Comparison of ENCODE assay signal across 29 cellular contexts in the genomic region with DNA sequence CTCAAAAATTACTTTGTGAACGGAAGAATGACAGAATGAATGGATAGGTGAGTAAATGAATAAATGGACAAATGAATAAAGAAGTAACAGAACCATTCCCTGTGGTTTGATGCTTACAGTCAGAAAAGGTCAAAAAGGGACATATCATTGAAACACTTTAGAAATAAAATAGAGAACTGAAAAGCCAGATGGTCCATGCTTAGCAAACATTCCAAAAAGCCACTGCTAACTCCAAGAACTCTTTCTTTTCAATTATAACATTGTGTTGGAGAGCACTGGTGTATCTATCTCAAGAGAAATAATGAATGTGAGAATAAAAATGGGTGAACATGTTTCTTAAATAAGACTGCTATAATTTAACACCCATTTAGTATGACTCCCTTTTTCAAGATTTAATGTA.
A peak's percentile ranks its signal among the peaks of the same experiment; 100 is the strongest.
DNase-seq lines count a peak whose midpoint lies in the region; ATAC-seq, FAIRE-seq and TF ChIP-seq lines count a peak whose summit lies in the region.
"Had no signal": no experiment of that assay in that cellular context is flagged by ENCODE, and none has a peak within 500 bp of the region (broad histone marks: within the 10 kb centered on the region; RNA-seq: fewer than 3 reads in every experiment).

No MANE protein-coding gene starts in this region.

- no peak overlapping the region for H3K4me3 Mint-ChIP-seq in astrocyte (ENCODE audit: unreplicated experiment)
- H3K4me3 Mint-ChIP-seq: activated CD4-positive, alpha-beta T cell treated with anti-CD3 and anti-CD28 coated beads for 36 hours; activated naive CD8-positive, alpha-beta T cell treated with anti-CD3 and anti-CD28 coated beads, Interleukin-2, amount 10 ng/mL, durations not matched to agents 7 days and 5 days; CD4-positive, alpha-beta memory T cell; stimulated activated naive B cell treated with anti-CD40 and anti-IgM and Interleukin-4, amounts not matched to agents 10 μg/mL and 1 μg/mL and 100 μg/mL, for 72 hours had no signal

- H3K9me2 ChIP-seq in SK-N-SH: no peaks in the 10 kb centered on the region

- POLR2A ChIA-PET in SK-N-SH (lab: Yijun Ruan, JAX): no interaction called here

- no peaks in the 10 kb centered on the region for H4K20me1 ChIP-seq in SK-N-SH (ENCODE audit: insufficient read depth)
- no peaks in the 10 kb centered on the region for H4K20me1 ChIP-seq in astrocyte (ENCODE audit: insufficient read depth, low read length)

- H3K4me3 ChIP-seq in SK-N-SH (ENCODE audit: low read depth in 2 of 2, low read length in 1 of 2) (no peak overlapping the region), astrocyte (ENCODE audit: insufficient read depth, low read depth, low read length) (no peak overlapping the region), subcutaneous abdominal adipose tissue (ENCODE audit: low read depth in 1 of 5, low read length in 5 of 5) (no peak overlapping the region)
- H3K4me3 ChIP-seq: GM12878, right atrium auricular region, suprapubic skin had no signal

- no peaks in the 10 kb centered on the region for H3K36me3 Mint-ChIP-seq in astrocyte (ENCODE audit: low read depth, unreplicated experiment)
- H3K36me3 Mint-ChIP-seq: activated naive CD8-positive, alpha-beta T cell treated with anti-CD3 and anti-CD28 coated beads, Interleukin-2, amount 10 ng/mL, durations not matched to agents 7 days and 5 days; CD4-positive, alpha-beta memory T cell; stimulated activated naive B cell treated with anti-CD40 and anti-IgM and Interleukin-4, amounts not matched to agents 10 μg/mL and 1 μg/mL and 100 μg/mL, for 72 hours had no signal

- no peak overlapping the region for H3K27ac Mint-ChIP-seq in astrocyte (ENCODE audit: unreplicated experiment)
- H3K27ac Mint-ChIP-seq: activated CD4-positive, alpha-beta T cell treated with anti-CD3 and anti-CD28 coated beads for 36 hours; activated naive CD8-positive, alpha-beta T cell treated with anti-CD3 and anti-CD28 coated beads, Interleukin-2, amount 10 ng/mL, durations not matched to agents 7 days and 5 days; CD4-positive, alpha-beta memory T cell; stimulated activated naive B cell treated with anti-CD40 and anti-IgM and Interleukin-4, amounts not matched to agents 10 μg/mL and 1 μg/mL and 100 μg/mL, for 72 hours had no signal

- peaks cover 24% of the 10 kb centered on the region for H3F3A ChIP-seq in SK-N-SH (replicated peaks; ENCODE audit: insufficient read depth)

- no peak for TF ChIP-seq EP300 in SK-N-SH (IDR thresholded peaks at IDR 0.05; ENCODE audit: borderline replicate concordance in 1 of 2, low read depth in 1 of 2, low read length in 1 of 2)

- H3K36me3 ChIP-seq in SK-N-SH (replicated peaks in 1 of 2; ENCODE audit: control insufficient read depth in 1 of 2, insufficient read depth in 2 of 2, low read length in 1 of 2) (no peaks in the 10 kb centered on the region), astrocyte (ENCODE audit: insufficient read depth, low read length) (no peaks in the 10 kb centered on the region), subcutaneous abdominal adipose tissue (ENCODE audit: control insufficient read depth in 5 of 5, insufficient read depth in 5 of 5, low read length in 5 of 5) (no peaks in the 10 kb centered on the region)
- H3K36me3 ChIP-seq: right atrium auricular region, suprapubic skin had no signal

- no peaks in the 10 kb centered on the region for H3K27me3 ChIP-seq in SK-N-SH (ENCODE audit: insufficient read depth)
- peaks cover 3% of the 10 kb centered on the region for H3K27me3 ChIP-seq in astrocyte (ENCODE audit: insufficient read depth, low read length)
- no peaks in the 10 kb centered on the region for H3K27me3 ChIP-seq in subcutaneous abdominal adipose tissue (ENCODE audit: control insufficient read depth in 5 of 5, insufficient read depth in 4 of 5, low read length in 5 of 5)
- H3K27me3 ChIP-seq: right atrium auricular region, suprapubic skin had no signal

- no peak for TF ChIP-seq CTCF in SK-N-SH (IDR thresholded peaks at IDR 0.05)
- TF ChIP-seq CTCF in astrocyte (IDR thresholded peaks at IDR 0.05; ENCODE audit: insufficient read depth, low read depth, low read length): no peak

- DNase-seq in SK-N-SH (no peak), astrocyte (ENCODE audit: low read depth) (peak; percentile 47), myocyte (ENCODE audit: low read depth) (peak; percentile 20), ureter (ENCODE audit: low spot score) (no peak)
- DNase-seq: 8988T; activated CD4-positive, alpha-beta T cell treated with anti-CD3 and anti-CD28 coated beads for 36 hours; activated CD8-positive, alpha-beta memory T cell treated with anti-CD3 and anti-CD28 coated beads for 24 hours; activated effector memory CD4-positive, alpha-beta T cell treated with anti-CD3 and anti-CD28 coated beads, Interleukin-2, amount 50 U/mL, for 16 hours; activated naive CD8-positive, alpha-beta T cell treated with anti-CD3 and anti-CD28 coated beads, Interleukin-2, amount 10 ng/mL, durations not matched to agents 7 days and 5 days; CD4-positive, alpha-beta memory T cell; central memory CD4-positive, alpha-beta T cell; dermis blood vessel endothelial cell; EL; NCI-H1048; NCI-H1694 treated with DMSO at 0.1 percent for 48 hours; NCI-H2171 treated with DMSO at 0.1 percent for 48 hours; NCI-H748 treated with DMSO at 0.1 percent for 48 hours; stimulated activated CD4-positive, alpha-beta T cell treated with anti-CD3 and anti-CD28 coated beads, Interleukin-15, amount 100 ng/mL, for 24 hours; stimulated activated naive B cell treated with anti-CD40 and anti-IgM and Interleukin-4, amounts not matched to agents 10 μg/mL and 1 μg/mL and 100 μg/mL, for 72 hours; T-helper 2 cell had no signal

- H2AFZ ChIP-seq in SK-N-SH (ENCODE audit: low read depth) (no peak overlapping the region), astrocyte (ENCODE audit: low read depth, low read length) (no peak overlapping the region)
- H2AFZ ChIP-seq: parathyroid adenoma had no signal

- peak; percentile 72 for FAIRE-seq in astrocyte (lab: Jason Lieb, UNC)
- FAIRE-seq: GM12878, H1 had no signal

- H3K4me1 Mint-ChIP-seq in astrocyte (ENCODE audit: low read depth, unreplicated experiment): peaks cover 60% of the 10 kb centered on the region
- H3K4me1 Mint-ChIP-seq: activated CD4-positive, alpha-beta T cell treated with anti-CD3 and anti-CD28 coated beads for 36 hours; CD4-positive, alpha-beta memory T cell; stimulated activated naive B cell treated with anti-CD40 and anti-IgM and Interleukin-4, amounts not matched to agents 10 μg/mL and 1 μg/mL and 100 μg/mL, for 72 hours had no signal

- TF ChIP-seq RAD21 in SK-N-SH (IDR thresholded peaks at IDR 0.05; ENCODE audit: low read length): no peak

- H3K79me2 ChIP-seq in SK-N-SH (ENCODE audit: insufficient read depth) (no peaks in the 10 kb centered on the region), astrocyte (ENCODE audit: insufficient read depth, low read length) (no peaks in the 10 kb centered on the region)
- H3K79me2 ChIP-seq: parathyroid adenoma had no signal

- H3K4me2 ChIP-seq in SK-N-SH (peak overlapping the region; percentile 33; the same call in 1 of the 2 replicates), astrocyte (ENCODE audit: low read length) (peak overlapping the region; percentile 78)

- ATAC-seq in SK-N-SH treated with all-trans-retinoic acid at 6 μM for 48 hours (no peak), GM19395 (IDR thresholded peaks at IDR 0.05; ENCODE audit: unreplicated experiment) (no peak), HG02970 (IDR thresholded peaks at IDR 0.05; ENCODE audit: low FRiP score, unreplicated experiment) (no peak)
- ATAC-seq: activated CD4-positive, alpha-beta T cell treated with anti-CD3 and anti-CD28 coated beads for 36 hours; GM12878; stimulated activated naive B cell treated with anti-CD40 and anti-IgM and Interleukin-4, amounts not matched to agents 10 μg/mL and 1 μg/mL and 100 μg/mL, for 72 hours had no signal

- H3K9me3 ChIP-seq in SK-N-SH (no peaks in the 10 kb centered on the region), astrocyte (ENCODE audit: insufficient read depth, low read depth, low read length) (no peaks in the 10 kb centered on the region), subcutaneous abdominal adipose tissue (ENCODE audit: control insufficient read depth in 5 of 5, low read length in 5 of 5) (no peaks in the 10 kb centered on the region)
- H3K9me3 ChIP-seq: right atrium auricular region, suprapubic skin had no signal

- H3K4me1 ChIP-seq in SK-N-SH (ENCODE audit: control insufficient read depth in 1 of 2, insufficient read depth in 2 of 2, low read depth in 1 of 2, low read length in 1 of 2) (peaks cover 13 to 37% of the 10 kb centered on the region in 2 experiments; a peak in 3 of 4 replicates), astrocyte (ENCODE audit: insufficient read depth, low read length) (peaks cover 36% of the 10 kb centered on the region), subcutaneous abdominal adipose tissue (ENCODE audit: control insufficient read depth in 5 of 5, insufficient read depth in 5 of 5, low read length in 5 of 5) (peaks cover 0 to 65% (median 50%) of the 10 kb centered on the region in 5 donors)

- no peak overlapping the region for H3K9ac ChIP-seq in SK-N-SH
- H3K9ac ChIP-seq in astrocyte (ENCODE audit: low read length): no peak overlapping the region
- no peak overlapping the region for H3K9ac ChIP-seq in subcutaneous abdominal adipose tissue (ENCODE audit: low read length in 5 of 5)
- H3K9ac ChIP-seq: parathyroid adenoma had no signal

- CTCF ChIA-PET in SK-N-SH (lab: Yijun Ruan, JAX): no interaction called here

- H3K27me3 Mint-ChIP-seq in astrocyte (ENCODE audit: low read depth, unreplicated experiment): no peaks in the 10 kb centered on the region
- H3K27me3 Mint-ChIP-seq: activated CD4-positive, alpha-beta T cell treated with anti-CD3 and anti-CD28 coated beads for 36 hours; stimulated activated naive B cell treated with anti-CD40 and anti-IgM and Interleukin-4, amounts not matched to agents 10 μg/mL and 1 μg/mL and 100 μg/mL, for 72 hours had no signal

- H3K27ac ChIP-seq in SK-N-SH (ENCODE audit: low read depth in 2 of 2, low read length in 1 of 2) (peak overlapping the region; percentile 80 to 89), astrocyte (ENCODE audit: low read depth, low read length) (peak overlapping the region; percentile 72), subcutaneous abdominal adipose tissue (ENCODE audit: low read depth, low read length) (peak overlapping the region; percentile 79)
- H3K27ac ChIP-seq: parathyroid adenoma, right atrium auricular region had no signal

- no peaks in the 10 kb centered on the region for H3K9me3 Mint-ChIP-seq in astrocyte (ENCODE audit: unreplicated experiment)
- H3K9me3 Mint-ChIP-seq: activated naive CD8-positive, alpha-beta T cell treated with anti-CD3 and anti-CD28 coated beads, Interleukin-2, amount 10 ng/mL, durations not matched to agents 7 days and 5 days; CD4-positive, alpha-beta memory T cell; stimulated activated naive B cell treated with anti-CD40 and anti-IgM and Interleukin-4, amounts not matched to agents 10 μg/mL and 1 μg/mL and 100 μg/mL, for 72 hours had no signal

- WGBS in SK-N-SH (ENCODE audit: low lambda C conversion rate): 79% methylated on average over 1 of the region's 1 CpG

TF ChIP-seq in SK-N-SH, 30 proteins besides CTCF, POLR2A, EP300 and RAD21 (continues in another document):
- no peak for TF ChIP-seq TEAD4 (IDR thresholded peaks at IDR 0.05; ENCODE audit: borderline replicate concordance, insufficient read depth)
- no peak for TF ChIP-seq JUND (IDR thresholded peaks at IDR 0.05)

Comparison
In these comparisons a context has a peak if more than half of its experiments do, and no peak if none do; other contexts are left out.
1. DNase-seq: peak in astrocyte (single experiment) and myocyte (single experiment); none in SK-N-SH (single experiment) and ureter (single experiment).
2. Peak in every context shown above with its lines, with median percentiles within 50 percentile points of each other: H3K27ac ChIP-seq.